9 cellular contexts compared by ENCODE assay signal in genomic region chr9:15357050-15357653, GRCh38. TPM values are rescaled to one million over a fixed set of nuclear protein-coding genes. Genes with fewer than 3 reads are reported as not detected.
DNase-seq lines count a peak whose midpoint lies in the region; ATAC-seq and TF ChIP-seq lines count a peak whose summit lies in the region.
"Had no signal": no experiment of that assay in that cellular context is flagged by ENCODE, and none has a peak within 500 bp of the region (broad histone marks: within the 10 kb centered on the region; RNA-seq: fewer than 3 reads in every experiment).

No MANE protein-coding gene starts in this region.

- no peak overlapping the region for H3K4me3 Mint-ChIP-seq in T-cell

- H3K9me2 ChIP-seq in MM.1S (replicated peaks; ENCODE audit: insufficient read depth, low read length): no peaks in the 10 kb centered on the region

- H3K9me3 Mint-ChIP-seq in T-cell: no peaks in the 10 kb centered on the region

- no peak overlapping the region for H2AFZ ChIP-seq in MM.1S (ENCODE audit: low read length)

- DNase-seq in T-cell: peak in 28 of 34 experiments; percentile 3 to 54 (median 21)
- DNase-seq in islet precursor cell: peak; percentile 59
- no peak for DNase-seq in HPDE6-E6E7 (ENCODE audit: extremely low spot score)
- no peak for DNase-seq in GOT3 (lab: John Stamatoyannopoulos, UW)
- no peak for DNase-seq in hepatic stellate cell (ENCODE audit: low spot score)
- no peak for DNase-seq in MM.1S

- POLR2A ChIA-PET in T-cell (lab: Charles Lee): interaction anchor here (0.6 to 0.7 kb wide), 4 partner anchors 58 to 254 kb away, joined by 3 to 10 read pairs (median 6); no protein-coding TSS in a partner anchor

- TF ChIP-seq CTCF in MM.1S (IDR thresholded peaks at IDR 0.05; ENCODE audit: low read length): no peak

- no peaks in the 10 kb centered on the region for H3K79me2 ChIP-seq in MM.1S (ENCODE audit: low read length)

- H3K9ac ChIP-seq in MM.1S (ENCODE audit: low read length): no peak overlapping the region

- no peaks in the 10 kb centered on the region for H3K36me3 Mint-ChIP-seq in T-cell

- H3K36me3 ChIP-seq in MM.1S (replicated peaks; ENCODE audit: insufficient read depth, low read length): no peaks in the 10 kb centered on the region
- H3K36me3 ChIP-seq: cardiac muscle cell had no signal

- H3F3A ChIP-seq in MM.1S (ENCODE audit: insufficient read depth, low read length): no peaks in the 10 kb centered on the region

- no peak overlapping the region for H3K27ac ChIP-seq in MM.1S (ENCODE audit: low read length)
- H3K27ac ChIP-seq: cardiac muscle cell had no signal

- CTCF ChIA-PET in T-cell (lab: Charles Lee): interaction anchor here (0.5 to 0.9 kb wide), 5 partner anchors 28 to 154 kb away, joined by 3 to 4 read pairs (median 4); partner anchors contain the start of gene PSIP1 (in 1 of the 2)

- ATAC-seq in GM19023 (IDR thresholded peaks at IDR 0.05; ENCODE audit: unreplicated experiment) (peak; percentile 97), HG03039 (IDR thresholded peaks at IDR 0.05; ENCODE audit: unreplicated experiment) (peak; percentile 94), T-cell (replicated peaks in 1 of 4) (peak; percentile 69 to 91 (median 78))

- no peaks in the 10 kb centered on the region for H3K27me3 ChIP-seq in MM.1S (replicated peaks; ENCODE audit: insufficient read depth, low read length)
- H3K27me3 ChIP-seq: cardiac muscle cell had no signal

- no peak overlapping the region for H3K4me2 ChIP-seq in MM.1S (ENCODE audit: low read depth, low read length)

- H3K27ac Mint-ChIP-seq in T-cell: no peak overlapping the region

- H3K4me3 ChIP-seq in MM.1S (ENCODE audit: low read length): no peak overlapping the region
- H3K4me3 ChIP-seq: cardiac muscle cell had no signal

- no peaks in the 10 kb centered on the region for H3K27me3 Mint-ChIP-seq in T-cell

- no peaks in the 10 kb centered on the region for H3K9me3 ChIP-seq in MM.1S (replicated peaks; ENCODE audit: insufficient read depth, low read length)

- no peaks in the 10 kb centered on the region for H3K4me1 ChIP-seq in MM.1S (ENCODE audit: low read length)

- peaks cover 20 to 33% (median 32%) of the 10 kb centered on the region in 3 donors for H3K4me1 Mint-ChIP-seq in T-cell

- H4K20me1 ChIP-seq in MM.1S (ENCODE audit: insufficient read depth, low read length): no peaks in the 10 kb centered on the region

RNA-seq across cellular contexts. Expression of gene TTC39B, which starts 50.1 kb away (rescaled TPM):
- total RNA-seq in T-cell: 10 to 100 TPM; 32.4 to 54.6 (median 35.6) TPM

Comparison
In these comparisons a context has a peak if more than half of its experiments do, and no peak if none do; other contexts are left out.
1. DNase-seq: peak in T-cell (28 of 34) and islet precursor cell (single experiment); none in HPDE6-E6E7 (single experiment), GOT3 (single experiment), hepatic stellate cell (single experiment) and MM.1S (single experiment).
2. Peak in every context shown above with its lines, with median percentiles within 50 percentile points of each other: ATAC-seq.